ENCODE assay signal across 24 cellular contexts in genomic region chr19:34673590-34673989, GRCh38. TPM values are rescaled to one million over a fixed set of nuclear protein-coding genes. Genes with fewer than 3 reads are reported as not detected.
DNase-seq lines count a peak whose midpoint lies in the region; ATAC-seq, FAIRE-seq and TF ChIP-seq lines count a peak whose summit lies in the region.
"Had no signal": no experiment of that assay in that cellular context is flagged by ENCODE, and none has a peak within 500 bp of the region (broad histone marks: within the 10 kb centered on the region; RNA-seq: fewer than 3 reads in every experiment).

No MANE protein-coding gene starts in this region.

- peak overlapping the region in 1 of 5 experiments; percentile 16 for H3K27ac Mint-ChIP-seq in brain
- H3K27ac Mint-ChIP-seq: B cell; CD4-positive, CD25-positive, alpha-beta regulatory T cell; CD8-positive, alpha-beta T cell; GM23338; H9 had no signal

- peaks cover 19% of the 10 kb centered on the region for H3K27me3 Mint-ChIP-seq in brain

- H3F3A ChIP-seq in SK-N-SH (replicated peaks; ENCODE audit: insufficient read depth): no peaks in the 10 kb centered on the region

- no peaks in the 10 kb centered on the region for H3K9me3 ChIP-seq in DND-41 (ENCODE audit: insufficient read depth, low read length, severe bottlenecking)
- H3K9me3 ChIP-seq in psoas muscle: no peaks in the 10 kb centered on the region
- H3K9me3 ChIP-seq in small intestine (ENCODE audit: control insufficient read depth, low read depth): no peaks in the 10 kb centered on the region
- no peaks in the 10 kb centered on the region for H3K9me3 ChIP-seq in SK-N-SH
- H3K9me3 ChIP-seq: Caco-2 had no signal

- CTCF ChIA-PET in SK-N-SH (lab: Yijun Ruan, JAX): interaction anchor here (0.8 to 2.0 kb wide), 2 partner anchors 34 to 98 kb away, joined by 4 to 10 read pairs; no protein-coding TSS in a partner anchor

- TF ChIP-seq EP300 in SK-N-SH (IDR thresholded peaks at IDR 0.05; ENCODE audit: borderline replicate concordance in 1 of 2, low read depth in 1 of 2, low read length in 1 of 2): no peak

- H3K27me3 ChIP-seq in DND-41 (ENCODE audit: insufficient read depth, low read length, poor library complexity) (no peaks in the 10 kb centered on the region), psoas muscle (ENCODE audit: insufficient read depth in 3 of 3, low read length in 2 of 3) (no peaks in the 10 kb centered on the region), small intestine (ENCODE audit: control insufficient read depth in 2 of 2, insufficient read depth in 2 of 2, low read length in 2 of 2) (no peaks in the 10 kb centered on the region), SK-N-SH (ENCODE audit: insufficient read depth) (no peaks in the 10 kb centered on the region)
- H3K27me3 ChIP-seq: BLaER1 had no signal

- H3K36me3 Mint-ChIP-seq in brain: peaks cover 18% of the 10 kb centered on the region
- H3K36me3 Mint-ChIP-seq: CD4-positive, CD25-positive, alpha-beta regulatory T cell had no signal

- 0 out of 2 replicates have a peak overlapping the region, but pooled peaks have one; percentile 21 for H3K4me2 ChIP-seq in DND-41 (ENCODE audit: insufficient read depth, low read length)
- no peak overlapping the region for H3K4me2 ChIP-seq in SK-N-SH
- H3K4me2 ChIP-seq: BLaER1, GM23338 had no signal

- H3K9me2 ChIP-seq in SK-N-SH: no peaks in the 10 kb centered on the region

- WGBS in psoas muscle, 3 donors: 28 to 57% (median 29%) methylated on average over 3 of the region's 3 CpGs
- 21 to 61% (median 28%) methylated on average over 3 of the region's 3 CpGs for WGBS in small intestine, 3 donors
- WGBS in SK-N-SH (ENCODE audit: low lambda C conversion rate): 12% methylated on average over 3 of the region's 3 CpGs

- intact Hi-C loops in psoas muscle (cut with DNase I): loop anchor here in 1 of 2 donors (10.0 kb wide), 1 partner anchor 61 kb away; the partner anchor contains the start of gene ZNF181

- H2AFZ ChIP-seq in DND-41 (ENCODE audit: low read depth, low read length): no peak overlapping the region
- H2AFZ ChIP-seq in SK-N-SH (ENCODE audit: low read depth): no peak overlapping the region
- H2AFZ ChIP-seq: GM23338 had no signal

- TF ChIP-seq CTCF in DND-41 (IDR thresholded peaks at IDR 0.05; ENCODE audit: borderline replicate concordance, extremely low read depth, low read length, poor library complexity, severe bottlenecking): no peak
- no peak for TF ChIP-seq CTCF in brain (conservative IDR thresholded peaks at IDR 0.05)
- TF ChIP-seq CTCF in psoas muscle (IDR thresholded peaks at IDR 0.05): no peak
- no peak for TF ChIP-seq CTCF in SK-N-SH (IDR thresholded peaks at IDR 0.05)

- H3K9ac ChIP-seq in DND-41 (ENCODE audit: low read depth, low read length) (no peak overlapping the region), SK-N-SH (no peak overlapping the region)
- H3K9ac ChIP-seq: BLaER1 had no signal

- peaks cover 10% of the 10 kb centered on the region for H3K79me2 ChIP-seq in DND-41 (ENCODE audit: insufficient read depth, low read length)
- peaks cover 3% of the 10 kb centered on the region; the same call in 1 of the 2 replicates for H3K79me2 ChIP-seq in SK-N-SH (ENCODE audit: insufficient read depth)

- no peak overlapping the region for H3K4me3 ChIP-seq in DND-41 (ENCODE audit: low read depth in 1 of 2, low read length in 2 of 2)
- peak overlapping the region; percentile 83 for H3K4me3 ChIP-seq in psoas muscle
- no peak overlapping the region for H3K4me3 ChIP-seq in small intestine (ENCODE audit: low read depth in 1 of 2, low read length in 2 of 2)
- no peak overlapping the region for H3K4me3 ChIP-seq in SK-N-SH (ENCODE audit: low read depth in 2 of 2, low read length in 1 of 2)
- H3K4me3 ChIP-seq: BLaER1, GM23338 had no signal

- peaks cover 62% of the 10 kb centered on the region for H3K4me1 Mint-ChIP-seq in brain

- H4K20me1 ChIP-seq in DND-41 (ENCODE audit: insufficient read depth, low read length) (no peaks in the 10 kb centered on the region), SK-N-SH (ENCODE audit: insufficient read depth) (no peaks in the 10 kb centered on the region)
- H4K20me1 ChIP-seq: BLaER1 had no signal

- no peak for DNase-seq in DND-41
- DNase-seq in psoas muscle: no peak
- peak; percentile 67 for DNase-seq in small intestine
- no peak for DNase-seq in SK-N-SH
- DNase-seq: CD4-positive, CD25-positive, alpha-beta regulatory T cell; CD8-positive, alpha-beta T cell; DMS153; DMS79; GF-D8; H9 had no signal

- H3K36me3 ChIP-seq in DND-41 (ENCODE audit: insufficient read depth, low read length) (0 out of 2 replicates have a peak, but pooled peaks cover under 1% of the 10 kb centered on the region), psoas muscle (ENCODE audit: insufficient read depth in 1 of 2, low read depth in 1 of 2) (peaks cover 0 to under 1% of the 10 kb centered on the region in 2 donors), small intestine (ENCODE audit: control insufficient read depth in 2 of 2, insufficient read depth in 2 of 2, low read length in 2 of 2) (no peaks in the 10 kb centered on the region), SK-N-SH (replicated peaks in 1 of 2; ENCODE audit: control insufficient read depth in 1 of 2, insufficient read depth in 2 of 2, low read length in 1 of 2) (peaks cover under 1 to 3% of the 10 kb centered on the region in 2 experiments)

- no peak for FAIRE-seq in small intestine (lab: Jason Lieb, UNC)
- FAIRE-seq: GM12891 had no signal

- peak overlapping the region in 4 of 5 experiments; percentile 28 to 98 (median 78) for H3K4me3 Mint-ChIP-seq in brain
- H3K4me3 Mint-ChIP-seq: B cell; CD8-positive, alpha-beta T cell; GM23338; H9 had no signal

- POLR2A ChIA-PET in SK-N-SH (lab: Yijun Ruan, JAX): no interaction called here

- TF ChIP-seq RAD21 in SK-N-SH (IDR thresholded peaks at IDR 0.05; ENCODE audit: low read length): no peak

- peaks cover 0 to 9% (median 8%) of the 10 kb centered on the region in 5 experiments for H3K9me3 Mint-ChIP-seq in brain
- H3K9me3 Mint-ChIP-seq: CD8-positive, alpha-beta T cell; GM23338 had no signal

- H3K4me1 ChIP-seq in DND-41 (ENCODE audit: insufficient read depth, low read length): peaks cover 34% of the 10 kb centered on the region
- peaks cover 31% of the 10 kb centered on the region for H3K4me1 ChIP-seq in psoas muscle
- peaks cover 2 to 6% of the 10 kb centered on the region in 2 donors for H3K4me1 ChIP-seq in small intestine (ENCODE audit: control insufficient read depth in 2 of 2, insufficient read depth in 1 of 2, low read depth in 1 of 2, low read length in 1 of 2)
- H3K4me1 ChIP-seq in SK-N-SH (ENCODE audit: control insufficient read depth in 1 of 2, insufficient read depth in 2 of 2, low read depth in 1 of 2, low read length in 1 of 2): peaks cover 0 to 7% of the 10 kb centered on the region in 2 experiments; a peak in 2 of 4 replicates

- no peak overlapping the region for H3K27ac ChIP-seq in DND-41 (ENCODE audit: low read length)
- H3K27ac ChIP-seq in psoas muscle: no peak overlapping the region
- H3K27ac ChIP-seq in small intestine (ENCODE audit: low read depth in 1 of 2, low read length in 1 of 2): no peak overlapping the region
- H3K27ac ChIP-seq in SK-N-SH (ENCODE audit: low read depth in 2 of 2, low read length in 1 of 2): no peak overlapping the region
- H3K27ac ChIP-seq: BLaER1, C4-2B had no signal

- ATAC-seq in DND-41 (ENCODE audit: insufficient read depth, low read depth) (no peak), psoas muscle (no peak), GM19467 (IDR thresholded peaks at IDR 0.05; ENCODE audit: unreplicated experiment) (no peak), HG02973 (IDR thresholded peaks at IDR 0.05; ENCODE audit: unreplicated experiment) (no peak)
- ATAC-seq: CD8-positive, alpha-beta T cell; GM23338; HCT116 had no signal

TF ChIP-seq in SK-N-SH, 30 proteins besides CTCF, POLR2A, EP300 and RAD21:
- TF ChIP-seq GABPA (IDR thresholded peaks at IDR 0.05; ENCODE audit: low read depth) (no peak), NFIC (IDR thresholded peaks at IDR 0.05; ENCODE audit: borderline replicate concordance) (no peak), SIN3A (IDR thresholded peaks at IDR 0.05; ENCODE audit: borderline replicate concordance, low read depth, low read length) (no peak), TEAD4 (IDR thresholded peaks at IDR 0.05; ENCODE audit: borderline replicate concordance, insufficient read depth) (no peak), GATA2 (CRISPR knock-in tag; IDR thresholded peaks at IDR 0.05) (no peak)
- TF ChIP-seq, protein P1, sequence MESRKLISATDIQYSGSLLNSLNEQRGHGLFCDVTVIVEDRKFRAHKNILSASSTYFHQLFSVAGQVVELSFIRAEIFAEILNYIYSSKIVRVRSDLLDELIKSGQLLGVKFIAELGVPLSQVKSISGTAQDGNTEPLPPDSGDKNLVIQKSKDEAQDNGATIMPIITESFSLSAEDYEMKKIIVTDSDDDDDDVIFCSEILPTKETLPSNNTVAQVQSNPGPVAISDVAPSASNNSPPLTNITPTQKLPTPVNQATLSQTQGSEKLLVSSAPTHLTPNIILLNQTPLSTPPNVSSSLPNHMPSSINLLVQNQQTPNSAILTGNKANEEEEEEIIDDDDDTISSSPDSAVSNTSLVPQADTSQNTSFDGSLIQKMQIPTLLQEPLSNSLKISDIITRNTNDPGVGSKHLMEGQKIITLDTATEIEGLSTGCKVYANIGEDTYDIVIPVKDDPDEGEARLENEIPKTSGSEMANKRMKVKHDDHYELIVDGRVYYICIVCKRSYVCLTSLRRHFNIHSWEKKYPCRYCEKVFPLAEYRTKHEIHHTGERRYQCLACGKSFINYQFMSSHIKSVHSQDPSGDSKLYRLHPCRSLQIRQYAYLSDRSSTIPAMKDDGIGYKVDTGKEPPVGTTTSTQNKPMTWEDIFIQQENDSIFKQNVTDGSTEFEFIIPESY (IDR thresholded peaks at IDR 0.05; ENCODE audit: borderline replicate concordance, low read depth): no peak

RNA-seq across cellular contexts. Expression of gene SCGB2B2, which starts 3.4 kb away (rescaled TPM):
- polyA plus RNA-seq in brain (ENCODE audit: insufficient read depth, low read depth, low replicate concordance) (not detected), psoas muscle (1 to 10 TPM in 1 of 3 donors, under 1 TPM in 2; 0.13 to 1.1 (median 0.14) TPM), small intestine (under 1 TPM in 1 of 3 donors, not detected in 2; 0.15 TPM), SK-N-SH (2012; rRNA removed) (0.03 TPM in 2 replicates)
- 1 to 10 TPM in 1 of 4 donors, under 1 TPM in 3; 0.17 to 1.0 (median 0.41) TPM for total RNA-seq in psoas muscle
- 0.01 TPM in 2 replicates for polyA plus RNA-seq in SK-N-SH (2012; cell fraction: cytosol; rRNA removed)
- 0.25 and 0.32 TPM in 2 replicates for polyA plus RNA-seq in SK-N-SH (2012; cell fraction: nucleus; rRNA removed)
- total RNA-seq: A172, Daoy, G401, H4, H9 had no signal
- polyA plus RNA-seq: GM23338 had no signal

RNA-seq across cellular contexts. Expression of gene ZNF302, which starts 3.9 kb away (rescaled TPM):
- polyA plus RNA-seq in brain (ENCODE audit: insufficient read depth, low read depth, low replicate concordance) (5.4 TPM), psoas muscle (10 to 100 TPM; 20.4 to 86.3 (median 21.7) TPM), small intestine (10 to 100 TPM; 10.5 to 17.4 (median 13.2) TPM), SK-N-SH (2012; rRNA removed) (14.3 and 17.9 TPM in 2 replicates)
- total RNA-seq in psoas muscle: 10 to 100 TPM; 24.3 to 32.2 (median 27.2) TPM
- polyA plus RNA-seq in SK-N-SH (2012; cell fraction: cytosol; rRNA removed): 11.1 and 11.6 TPM in 2 replicates
- polyA plus RNA-seq in SK-N-SH (2012; cell fraction: nucleus; rRNA removed): 53.3 and 61.2 TPM in 2 replicates
